8 cellular contexts compared by ENCODE assay signal in the genomic region with DNA sequence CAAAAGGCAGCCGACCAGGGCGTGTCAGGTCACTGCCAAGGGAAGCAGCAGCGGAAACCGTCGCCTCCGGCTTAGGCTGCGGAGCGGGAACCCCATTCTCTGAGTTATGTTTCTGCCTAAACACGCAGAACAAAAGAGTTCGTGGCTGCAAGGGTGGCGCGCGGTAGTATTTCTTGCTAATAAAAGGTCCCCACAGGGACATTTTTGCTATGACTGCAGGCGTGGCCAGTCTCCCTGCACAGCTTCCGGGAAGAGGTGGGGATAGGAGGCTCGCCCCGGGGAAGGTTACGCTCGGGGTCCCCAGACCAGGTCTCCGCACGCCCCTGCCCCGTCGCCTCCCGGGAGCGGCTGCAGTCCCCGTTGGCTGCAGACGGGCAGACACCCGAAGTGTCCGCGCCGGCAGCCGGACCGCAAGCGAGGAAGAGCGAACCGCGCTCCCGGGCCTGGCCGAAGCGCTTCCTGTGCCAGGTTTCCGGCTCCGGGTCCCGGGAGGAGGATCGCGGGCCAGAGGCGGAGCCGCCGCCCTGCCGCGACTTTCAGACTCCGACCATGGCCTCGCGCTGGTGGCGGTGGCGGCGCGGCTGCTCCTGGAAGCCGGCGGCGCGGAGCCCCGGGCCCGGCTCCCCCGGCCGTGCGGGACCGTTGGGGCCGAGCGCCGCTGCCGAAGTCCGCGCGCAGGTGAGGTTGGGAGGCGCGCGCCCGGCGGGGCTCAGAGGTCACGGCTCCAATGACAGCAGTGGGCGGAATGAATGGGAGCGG. TPM values are rescaled to one million over a fixed set of nuclear protein-coding genes. Genes with fewer than 3 reads are reported as not detected.
A peak's percentile ranks its signal among the peaks of the same experiment; 100 is the strongest.
DNase-seq lines count a peak whose midpoint lies in the region; ATAC-seq and TF ChIP-seq lines count a peak whose summit lies in the region.

Gene PDSS1 (plus strand): TSS at position 539 of the 759 bp plus-strand sequence. CDS start 11 bp downstream, at position 550.

- H3K4me1 Mint-ChIP-seq in IgD-negative memory B cell: peaks cover 12 to 19% (median 16%) of the 10 kb centered on the region in 3 donors

- H3F3A ChIP-seq in DOHH2 (ENCODE audit: control insufficient read depth, insufficient read depth): no peaks in the 10 kb centered on the region

- H4K20me1 ChIP-seq in DOHH2 (ENCODE audit: control insufficient read depth, insufficient read depth, low read depth, low read length): 0 out of 2 replicates have a peak, but pooled peaks cover 3% of the 10 kb centered on the region

- peaks cover 37% of the 10 kb centered on the region for H3K4me1 ChIP-seq in DOHH2 (ENCODE audit: control insufficient read depth, low read length)
- H3K4me1 ChIP-seq in gastroesophageal sphincter: peaks cover 0 to 22% (median 6%) of the 10 kb centered on the region in 3 donors
- peaks cover 6 to 15% of the 10 kb centered on the region in 2 donors for H3K4me1 ChIP-seq in thoracic aorta (ENCODE audit: control insufficient read depth in 1 of 2, low read depth in 2 of 2)

- peaks cover 1% of the 10 kb centered on the region for H3K36me3 Mint-ChIP-seq in IgD-negative memory B cell

- H3K4me3 Mint-ChIP-seq in IgD-negative memory B cell: peak within 1 kb of the TSS; percentile 88 to 96 (median 94)

- no peaks in the 10 kb centered on the region for H3K9me3 Mint-ChIP-seq in IgD-negative memory B cell

- TF ChIP-seq CTCF in DOHH2 (IDR thresholded peaks at IDR 0.05; ENCODE audit: low read depth, low read length, poor library complexity, severe bottlenecking): no peak
- peak in 1 of 4 experiments; percentile 4 for TF ChIP-seq CTCF in gastroesophageal sphincter (IDR thresholded peaks at IDR 0.05)
- TF ChIP-seq CTCF in thoracic aorta (IDR thresholded peaks at IDR 0.05): no peak

- H3K9me3 ChIP-seq in DOHH2 (ENCODE audit: control insufficient read depth, insufficient read depth, low read length): no peaks in the 10 kb centered on the region
- H3K9me3 ChIP-seq in gastroesophageal sphincter: no peaks in the 10 kb centered on the region
- H3K9me3 ChIP-seq in thoracic aorta: no peaks in the 10 kb centered on the region

- peak; percentile 84 for ATAC-seq in GM21528 (IDR thresholded peaks at IDR 0.05; ENCODE audit: low FRiP score, unreplicated experiment)
- peak; percentile 88 for ATAC-seq in gastroesophageal sphincter
- ATAC-seq in thoracic aorta (ENCODE audit: insufficient number of reproducible peaks, low FRiP score, low read depth): peak; percentile 83

- H3K27ac Mint-ChIP-seq in IgD-negative memory B cell: peak within 1 kb of the TSS; percentile 68 to 94 (median 87)

- 0% methylated on average over 2 to 8 of the region's 82 CpGs for WGBS in gastroesophageal sphincter (ENCODE audit: low coverage in 1 of 2), 2 donors

- no peaks in the 10 kb centered on the region for H3K27me3 Mint-ChIP-seq in IgD-negative memory B cell

- TF ChIP-seq POLR2A in gastroesophageal sphincter (IDR thresholded peaks at IDR 0.05): peak; percentile 41 to 58

- peaks cover 53% of the 10 kb centered on the region for H3K79me2 ChIP-seq in DOHH2 (ENCODE audit: control insufficient read depth, low read length)

- H3K4me2 ChIP-seq in DOHH2 (ENCODE audit: low read length): peak within 1 kb of the TSS; percentile 85

- DNase-seq in SK-MEL-5 (ENCODE audit: low read depth, low spot score) (peak; percentile 49), occipital lobe (lab: John Stamatoyannopoulos, UW) (peak; percentile 80), thoracic aorta (ENCODE audit: low spot score) (no peak)
- DNase-seq in activated naive CD4-positive, alpha-beta T cell treated with Interleukin-2 at 50 U/mL for 16 hours: peak; percentile 69

- peaks cover 34% of the 10 kb centered on the region for H3K36me3 ChIP-seq in DOHH2 (ENCODE audit: control insufficient read depth, low read length)
- no peaks in the 10 kb centered on the region for H3K36me3 ChIP-seq in gastroesophageal sphincter
- H3K36me3 ChIP-seq in thoracic aorta: no peaks in the 10 kb centered on the region

- in situ Hi-C loops in SK-MEL-5 (cut with HindIII; ENCODE audit: low pct_unique_long_range_greater_than_20kb, low sequenced_read_pairs): no loop called here

- H3K9me2 ChIP-seq in DOHH2 (replicated peaks; ENCODE audit: control insufficient read depth, low read length): no peaks in the 10 kb centered on the region

- no peaks in the 10 kb centered on the region for H3K27me3 ChIP-seq in DOHH2 (ENCODE audit: control insufficient read depth, low read length)
- H3K27me3 ChIP-seq in gastroesophageal sphincter: peaks cover 8% of the 10 kb centered on the region
- no peaks in the 10 kb centered on the region for H3K27me3 ChIP-seq in thoracic aorta (replicated peaks; ENCODE audit: insufficient read depth)

- H3K27ac ChIP-seq in DOHH2 (ENCODE audit: low read depth, low read length) (peak within 1 kb of the TSS; percentile 75), gastroesophageal sphincter (peak within 1 kb of the TSS; percentile 16 to 92 (median 80)), thoracic aorta (peak within 1 kb of the TSS; percentile 52 to 79)

- H3K4me3 ChIP-seq in DOHH2 (ENCODE audit: low read length) (peak within 1 kb of the TSS; percentile 90), gastroesophageal sphincter (peak within 1 kb of the TSS; percentile 57 to 96), thoracic aorta (peak within 1 kb of the TSS; percentile 91)

- no peak for TF ChIP-seq EP300 in gastroesophageal sphincter (IDR thresholded peaks at IDR 0.05)

RNA-seq across cellular contexts. Expression of gene PDSS1, which starts in this region (rescaled TPM):
- polyA plus RNA-seq in IgD-negative memory B cell: 2.8 TPM
- 16.9 and 17.2 TPM in 2 replicates for total RNA-seq in SK-MEL-5 (2014; rRNA removed; shearing (Covaris generic))
- polyA plus RNA-seq in SK-MEL-5 (2015; cell fraction: cytosol; rRNA removed): 14.0 and 16.9 TPM in 2 replicates
- 38.1 and 39.6 TPM in 2 replicates for polyA plus RNA-seq in SK-MEL-5 (2015; cell fraction: nucleus; rRNA removed)
- total RNA-seq in gastroesophageal sphincter (1 to 10 TPM; 3.0 to 5.8 (median 4.0) TPM), occipital lobe (22.3 TPM), thoracic aorta (1 to 10 TPM; 2.0 to 5.4 TPM)
